ENCODE assay signal across 10 cellular contexts in the genomic region with DNA sequence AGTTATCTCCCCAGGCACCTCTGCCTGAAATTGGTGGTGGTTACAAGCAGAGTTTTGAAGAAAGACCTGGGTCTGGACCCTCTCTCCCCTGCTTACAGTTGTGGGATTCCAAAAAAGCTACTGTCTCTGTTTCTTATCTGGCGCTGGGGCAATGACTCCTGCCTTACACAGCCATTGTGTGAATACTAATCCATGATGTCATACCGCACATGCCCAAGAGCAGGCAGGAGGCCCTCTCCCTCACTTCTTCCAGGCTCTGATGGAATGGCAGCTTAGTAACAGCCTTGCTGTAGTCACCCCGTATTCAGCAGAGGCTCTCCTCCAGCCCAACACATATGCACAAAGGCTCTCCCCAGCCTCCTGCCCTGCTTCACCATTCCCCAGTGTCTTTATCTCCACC.
A peak's percentile ranks its signal among the peaks of the same experiment; 100 is the strongest.
DNase-seq lines count a peak whose midpoint lies in the region; ATAC-seq and TF ChIP-seq lines count a peak whose summit lies in the region.
"Had no signal": no experiment of that assay in that cellular context is flagged by ENCODE, and none has a peak within 500 bp of the region (broad histone marks: within the 10 kb centered on the region; RNA-seq: fewer than 3 reads in every experiment).

No MANE protein-coding gene starts in this region.

- H3K4me1 Mint-ChIP-seq in T-helper 17 cell = peaks cover 39% of the 10 kb centered on the region
- H3K4me1 Mint-ChIP-seq in Caco-2 (ENCODE audit: low read depth, unreplicated experiment) = peaks cover 12% of the 10 kb centered on the region

- intact Hi-C loops in Caco-2 (cut with micrococcal nuclease; ENCODE audit: unreplicated experiment) = no loop called here

- H3K27ac ChIP-seq in foreskin keratinocyte = no peak overlapping the region
- H3K27ac ChIP-seq: C4-2B had no signal

- H3K36me3 ChIP-seq in Caco-2 (ENCODE audit: control insufficient read depth, insufficient read depth, low read length) = no peaks in the 10 kb centered on the region

- POLR2A ChIA-PET in Caco-2 (lab: Charles Lee) = no interaction called here

- H3K36me3 Mint-ChIP-seq in T-helper 17 cell (ENCODE audit: low read depth) (peaks cover 2% of the 10 kb centered on the region), Caco-2 (ENCODE audit: insufficient read depth, unreplicated experiment) (no peaks in the 10 kb centered on the region)

- no peak overlapping the region for H3K4me3 ChIP-seq in Caco-2 (ENCODE audit: low read depth, low read length)

- ATAC-seq in T-helper 17 cell = no peak
- peak; percentile 58 for ATAC-seq in foreskin keratinocyte
- peak; percentile 20 for ATAC-seq in stimulated activated naive CD8-positive, alpha-beta T cell treated with anti-CD3 and anti-CD28 coated beads, Interleukin-15, Interleukin-2, amounts not matched to agents 100 U/mL and 50 U/mL, for 24 hours
- ATAC-seq in GM21786 (IDR thresholded peaks at IDR 0.05; ENCODE audit: unreplicated experiment) = no peak

- H3K27me3 ChIP-seq in foreskin keratinocyte (no peaks in the 10 kb centered on the region), Caco-2 (replicated peaks; ENCODE audit: control insufficient read depth, insufficient read depth, low read length) (no peaks in the 10 kb centered on the region)

- CTCF ChIA-PET in Caco-2 (lab: Charles Lee) = no interaction called here

- H3K27me3 Mint-ChIP-seq in T-helper 17 cell = no peaks in the 10 kb centered on the region
- peaks cover 4% of the 10 kb centered on the region for H3K27me3 Mint-ChIP-seq in Caco-2 (ENCODE audit: insufficient read depth, unreplicated experiment)

- TF ChIP-seq CTCF in foreskin keratinocyte (conservative IDR thresholded peaks at IDR 0.05) (no peak), Caco-2 (IDR thresholded peaks at IDR 0.05; ENCODE audit: insufficient read depth in 1 of 2, low read depth in 1 of 2, low read length in 1 of 2, severe bottlenecking in 1 of 2, unreplicated experiment in 1 of 2) (no peak)

- no peaks in the 10 kb centered on the region for H3K9me3 Mint-ChIP-seq in Caco-2 (ENCODE audit: unreplicated experiment)

- no peaks in the 10 kb centered on the region for H3K9me3 ChIP-seq in T-helper 17 cell (ENCODE audit: control insufficient read depth, low read length, poor library complexity, severe bottlenecking)
- no peaks in the 10 kb centered on the region for H3K9me3 ChIP-seq in Caco-2

- DNase-seq in stimulated activated CD4-positive, alpha-beta T cell treated with anti-CD3 and anti-CD28 coated beads, Interleukin-15, amount 100 ng/mL, for 24 hours = peak; percentile 41
- no peak for DNase-seq in stimulated activated CD4-positive, alpha-beta T cell treated with anti-CD3 and anti-CD28 coated beads, Interleukin-2, amount 100 ng/mL, for 48 hours
- DNase-seq in T-helper 17 cell (no peak), foreskin keratinocyte (no peak), DMS153 treated with DMSO at 0.1 percent for 48 hours (lab: John Stamatoyannopoulos, UW; ENCODE audit: unreplicated experiment) (no peak), Caco-2 (no peak)
- DNase-seq in stimulated activated naive CD8-positive, alpha-beta T cell treated with anti-CD3 and anti-CD28 coated beads, Interleukin-15, Interleukin-2, amounts not matched to agents 100 U/mL and 50 U/mL, for 24 hours = no peak
- DNase-seq: stimulated activated naive CD4-positive, alpha-beta T cell had no signal

- BruUV-seq in Caco-2 (replicated peaks; lab: Mats Ljungman, UMichigan) = no TSS peak

- H3K4me1 ChIP-seq in foreskin keratinocyte (peaks cover 8% of the 10 kb centered on the region), Caco-2 (peaks cover 13% of the 10 kb centered on the region)

- H3K27ac Mint-ChIP-seq in T-helper 17 cell = peak overlapping the region; percentile 97
- no peak overlapping the region for H3K27ac Mint-ChIP-seq in Caco-2 (ENCODE audit: unreplicated experiment)

- H3K4me3 Mint-ChIP-seq in T-helper 17 cell = no peak overlapping the region
- no peak overlapping the region for H3K4me3 Mint-ChIP-seq in Caco-2 (ENCODE audit: unreplicated experiment)

Comparison
In these comparisons a context has a peak if more than half of its experiments do, and no peak if none do; other contexts are left out.
1. ATAC-seq: peak in foreskin keratinocyte (single experiment) and stimulated activated naive CD8-positive, alpha-beta T cell treated with anti-CD3 and anti-CD28 coated beads, Interleukin-15, Interleukin-2, amounts not matched to agents 100 U/mL and 50 U/mL, for 24 hours (single experiment); none in T-helper 17 cell (single experiment) and GM21786 (single experiment).